ENCODE assay signal across 10 cellular contexts in genomic region chr1:238485062-238485905, GRCh38.
DNase-seq lines count a peak whose midpoint lies in the region; ATAC-seq and TF ChIP-seq lines count a peak whose summit lies in the region.
"Had no signal": no experiment of that assay in that cellular context is flagged by ENCODE, and none has a peak within 500 bp of the region (broad histone marks: within the 10 kb centered on the region; RNA-seq: fewer than 3 reads in every experiment).

No MANE protein-coding gene starts in this region.

- H3K9me3 ChIP-seq in iPS DF 6.9 (ENCODE audit: control insufficient read depth, insufficient read depth, low read length), result no peaks in the 10 kb centered on the region
- no peaks in the 10 kb centered on the region for H3K9me3 ChIP-seq in suprapubic skin

- TF ChIP-seq CTCF in suprapubic skin (IDR thresholded peaks at IDR 0.05), result no peak

- H3K4me1 ChIP-seq in iPS DF 6.9 (ENCODE audit: control insufficient read depth, insufficient read depth, low read length) (peaks cover 3% of the 10 kb centered on the region), suprapubic skin (no peaks in the 10 kb centered on the region)

- peak overlapping the region; percentile 12; the same call in 1 of the 2 replicates for H3K4me3 ChIP-seq in iPS DF 6.9 (ENCODE audit: low read length)
- peak overlapping the region; percentile 10 for H3K4me3 ChIP-seq in suprapubic skin

- DNase-seq in HuH-7 (ENCODE audit: low spot score) (peak; percentile 41), SK-MEL-5 (ENCODE audit: low read depth, low spot score) (peak; percentile 57), iPS DF 6.9 (ENCODE audit: low read depth, low spot score) (no peak), suprapubic skin (ENCODE audit: low spot score in 2 of 2) (no peak)
- DNase-seq in activated CD4-positive, alpha-beta T cell treated with anti-CD3 and anti-CD28 coated beads for 1 hour, result no peak
- no peak for DNase-seq in stimulated activated naive CD4-positive, alpha-beta T cell treated with Interleukin-2 at 50 U/mL for 16 hours (lab: John Stamatoyannopoulos, UW)
- DNase-seq: NCI-H510A treated with DMSO at 0.1 percent for 48 hours had no signal

- H3K36me3 ChIP-seq in iPS DF 6.9 (ENCODE audit: control insufficient read depth, insufficient read depth, low read length), result no peaks in the 10 kb centered on the region
- H3K36me3 ChIP-seq in suprapubic skin, result no peaks in the 10 kb centered on the region

- no CpG with 5 or more reads among the region's 14 CpGs for WGBS in iPS DF 6.9 (ENCODE audit: insufficient coverage, insufficient read length)
- WGBS in suprapubic skin, result 89% methylated on average over 14 of the region's 14 CpGs

- H3K27ac ChIP-seq in iPS DF 6.9 (ENCODE audit: low read length) (no peak overlapping the region), suprapubic skin (no peak overlapping the region)

- no peaks in the 10 kb centered on the region for H3K27me3 ChIP-seq in iPS DF 6.9 (ENCODE audit: control insufficient read depth, insufficient read depth, low read length)
- H3K27me3 ChIP-seq in suprapubic skin, result no peaks in the 10 kb centered on the region

- TF ChIP-seq EP300 in suprapubic skin (IDR thresholded peaks at IDR 0.05), result no peak

- TF ChIP-seq POLR2A in suprapubic skin (IDR thresholded peaks at IDR 0.05), result no peak

- ATAC-seq in HG02981 (IDR thresholded peaks at IDR 0.05; ENCODE audit: unreplicated experiment) (no peak), GM21526 (IDR thresholded peaks at IDR 0.05; ENCODE audit: low FRiP score, unreplicated experiment) (no peak)
- ATAC-seq: activated T-helper 17 cell treated with anti-CD3 and anti-CD28 coated beads, Interleukin-2, amount 50 U/mL, for 72 hours had no signal

- in situ Hi-C loops in SK-MEL-5 (cut with HindIII; ENCODE audit: low pct_unique_long_range_greater_than_20kb, low sequenced_read_pairs), result no loop called here

Comparison
In these comparisons a context has a peak if more than half of its experiments do, and no peak if none do; other contexts are left out.
1. DNase-seq: peak in HuH-7 (single experiment) and SK-MEL-5 (single experiment); none in iPS DF 6.9 (single experiment), suprapubic skin (0 of 2), activated CD4-positive, alpha-beta T cell treated with anti-CD3 and anti-CD28 coated beads for 1 hour (single experiment) and stimulated activated naive CD4-positive, alpha-beta T cell treated with Interleukin-2 at 50 U/mL for 16 hours (single experiment).